15 cellular contexts compared by ENCODE assay signal in the genomic region with DNA sequence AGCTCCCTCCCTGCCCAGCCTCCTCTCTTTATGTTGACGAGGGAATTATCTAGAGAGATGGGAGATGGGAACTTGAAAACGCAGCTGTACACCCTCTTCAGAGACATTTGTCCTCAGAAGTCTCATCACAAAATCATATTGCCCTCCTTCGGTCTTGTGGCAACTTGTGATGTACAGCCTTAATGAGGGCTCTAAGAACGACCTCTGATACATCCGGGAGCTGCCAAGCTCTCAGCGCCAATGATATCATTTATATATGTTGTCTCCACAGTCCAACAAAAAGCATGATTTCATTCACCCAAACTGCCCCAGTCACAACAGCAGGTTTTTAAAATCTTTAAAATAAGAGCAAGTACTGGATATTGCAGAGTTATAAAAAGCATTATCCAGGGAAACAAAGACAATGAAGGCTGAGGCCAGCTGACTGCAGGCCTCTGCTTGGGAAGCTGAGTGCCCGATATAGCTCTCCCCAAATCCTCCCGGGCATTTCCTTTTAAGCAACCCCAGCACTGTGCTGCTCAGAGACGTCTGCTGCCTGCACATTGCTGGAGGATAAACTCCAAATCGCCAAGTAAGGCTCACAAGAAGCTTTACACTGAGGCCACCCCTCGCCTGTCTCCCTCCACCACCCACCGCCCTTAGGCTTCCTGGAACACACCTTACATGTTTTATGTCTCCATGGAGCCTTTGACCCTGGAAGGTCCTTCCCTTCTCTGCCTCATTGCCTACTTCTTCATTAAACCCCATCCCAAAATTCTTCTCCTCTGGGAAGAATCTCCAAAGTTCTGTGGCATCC.
DNase-seq lines count a peak whose midpoint lies in the region; ATAC-seq and TF ChIP-seq lines count a peak whose summit lies in the region.
"Had no signal": no experiment of that assay in that cellular context is flagged by ENCODE, and none has a peak within 500 bp of the region (broad histone marks: within the 10 kb centered on the region; RNA-seq: fewer than 3 reads in every experiment).

No MANE protein-coding gene starts in this region.

- H3K4me1 ChIP-seq in colonic mucosa, result no peaks in the 10 kb centered on the region
- H3K4me1 ChIP-seq in esophagus muscularis mucosa, result no peaks in the 10 kb centered on the region
- H3K4me1 ChIP-seq in vagina, result peaks cover 6% of the 10 kb centered on the region

- no peak for TF ChIP-seq EP300 in esophagus muscularis mucosa (IDR thresholded peaks at IDR 0.05)

- no peak for ATAC-seq in GM21515 (IDR thresholded peaks at IDR 0.05; ENCODE audit: unreplicated experiment)
- no peak for ATAC-seq in GM19397 (IDR thresholded peaks at IDR 0.05; ENCODE audit: unreplicated experiment)
- ATAC-seq: HCT116 had no signal

- H3K9ac ChIP-seq in colonic mucosa (ENCODE audit: low read depth in 2 of 2, low read length in 2 of 2), result no peak overlapping the region
- H3K9ac ChIP-seq: BLaER1 treated with 17β-estradiol and CSF1 and Interleukin-3, amounts not matched to agents 10 nM and 100 nM had no signal

- no peaks in the 10 kb centered on the region for H3K4me1 Mint-ChIP-seq in osteocyte (ENCODE audit: unreplicated experiment)
- H3K4me1 Mint-ChIP-seq: CD4-positive, CD25-positive, alpha-beta regulatory T cell had no signal

- H3K9me3 ChIP-seq in colonic mucosa (no peaks in the 10 kb centered on the region), esophagus muscularis mucosa (no peaks in the 10 kb centered on the region), vagina (no peaks in the 10 kb centered on the region)
- H3K9me3 ChIP-seq: BLaER1 treated with 17β-estradiol and CSF1 and Interleukin-3, amounts not matched to agents 10 nM and 100 nM had no signal

- H3K27ac Mint-ChIP-seq in osteocyte (ENCODE audit: unreplicated experiment), result no peak overlapping the region
- H3K27ac Mint-ChIP-seq: CD4-positive, CD25-positive, alpha-beta regulatory T cell had no signal

- peaks cover 26% of the 10 kb centered on the region for H3K9me3 Mint-ChIP-seq in osteocyte (ENCODE audit: unreplicated experiment)

- H3K36me3 ChIP-seq in colonic mucosa (no peaks in the 10 kb centered on the region), esophagus muscularis mucosa (no peaks in the 10 kb centered on the region), vagina (no peaks in the 10 kb centered on the region)
- H3K36me3 ChIP-seq: BLaER1 treated with 17β-estradiol and CSF1 and Interleukin-3, amounts not matched to agents 10 nM and 100 nM had no signal

- TF ChIP-seq POLR2A in esophagus muscularis mucosa (IDR thresholded peaks at IDR 0.05; ENCODE audit: low read depth) (no peak), vagina (IDR thresholded peaks at IDR 0.05) (no peak)

- no peaks in the 10 kb centered on the region for H3K27me3 Mint-ChIP-seq in osteocyte (ENCODE audit: unreplicated experiment)

- DNase-seq in colonic mucosa (peak; percentile 3), esophagus muscularis mucosa (ENCODE audit: extremely low spot score) (peak; percentile 87), osteocyte (ENCODE audit: extremely low spot score, unreplicated experiment) (peak; percentile 67), vagina (ENCODE audit: extremely low spot score in 2 of 2) (peak; percentile 43 to 70), EL (no peak)
- DNase-seq: 8988T; ACHN; CD4-positive, CD25-positive, alpha-beta regulatory T cell; DMS53; IMR-90; KBM-7 had no signal

- H3K36me3 Mint-ChIP-seq in osteocyte (ENCODE audit: unreplicated experiment), result no peaks in the 10 kb centered on the region
- H3K36me3 Mint-ChIP-seq: CD4-positive, CD25-positive, alpha-beta regulatory T cell had no signal

- no peaks in the 10 kb centered on the region for H3K27me3 ChIP-seq in colonic mucosa
- H3K27me3 ChIP-seq in esophagus muscularis mucosa, result peaks cover 0 to 14% (median 0%) of the 10 kb centered on the region in 4 donors
- H3K27me3 ChIP-seq in vagina, result no peaks in the 10 kb centered on the region
- H3K27me3 ChIP-seq: BLaER1 treated with 17β-estradiol and CSF1 and Interleukin-3, amounts not matched to agents 10 nM and 100 nM had no signal

- no peak overlapping the region for H3K27ac ChIP-seq in colonic mucosa
- H3K27ac ChIP-seq in esophagus muscularis mucosa (replicated peaks in 1 of 4), result no peak overlapping the region
- H3K27ac ChIP-seq in vagina, result no peak overlapping the region
- H3K27ac ChIP-seq: BLaER1 treated with 17β-estradiol and CSF1 and Interleukin-3, amounts not matched to agents 10 nM and 100 nM had no signal

- intact Hi-C loops in colonic mucosa (cut with DNase I) (no loop called here), esophagus muscularis mucosa (cut with DNase I) (no loop called here), vagina (cut with DNase I) (no loop called here)

- WGBS in esophagus muscularis mucosa, result 69% methylated on average over 12 of the region's 12 CpGs

- TF ChIP-seq CTCF in colonic mucosa (IDR thresholded peaks at IDR 0.05), result no peak
- no peak for TF ChIP-seq CTCF in esophagus muscularis mucosa (IDR thresholded peaks at IDR 0.05)
- TF ChIP-seq CTCF in osteocyte (IDR thresholded peaks at IDR 0.05), result no peak
- TF ChIP-seq CTCF in vagina (IDR thresholded peaks at IDR 0.05), result no peak

- H3K4me3 ChIP-seq in colonic mucosa, result no peak overlapping the region
- no peak overlapping the region for H3K4me3 ChIP-seq in esophagus muscularis mucosa
- no peak overlapping the region for H3K4me3 ChIP-seq in vagina
- H3K4me3 ChIP-seq: BLaER1 treated with 17β-estradiol and CSF1 and Interleukin-3, amounts not matched to agents 10 nM and 100 nM had no signal

- no peak overlapping the region for H3K4me3 Mint-ChIP-seq in osteocyte (ENCODE audit: unreplicated experiment)
- H3K4me3 Mint-ChIP-seq: CD4-positive, CD25-positive, alpha-beta regulatory T cell had no signal
